In genomic region chr20:44747166-44748004, GRCh38 we compare ENCODE assay signal across 8 cellular contexts. TPM values are rescaled to one million over a fixed set of nuclear protein-coding genes. Genes with fewer than 3 reads are reported as not detected.
DNase-seq lines count a peak whose midpoint lies in the region; ATAC-seq, FAIRE-seq and TF ChIP-seq lines count a peak whose summit lies in the region.

No MANE protein-coding gene starts in this region.

- TF ChIP-seq CTCF in VCaP (conservative IDR thresholded peaks at IDR 0.05) (peak; percentile 85), bronchial epithelial cell (IDR thresholded peaks at IDR 0.05; ENCODE audit: insufficient read depth, low read length, severe bottlenecking) (peak; percentile 82)

- peaks cover 53% of the 10 kb centered on the region for H3K27me3 ChIP-seq in bronchial epithelial cell (ENCODE audit: control insufficient read depth, insufficient read depth, low read length)

- DNase-seq in A172 (ENCODE audit: low spot score) = peak; percentile 78
- peak; percentile 72 for DNase-seq in GM19240 (ENCODE audit: insufficient read length, low spot score)
- DNase-seq in NCI-H2171 (lab: John Stamatoyannopoulos, UW) = peak; percentile 88
- peak; percentile 80 for DNase-seq in bronchial epithelial cell (ENCODE audit: low read depth)
- peak; percentile 91 for DNase-seq in islet precursor cell
- DNase-seq in stimulated activated CD4-positive, alpha-beta T cell treated with anti-CD3 and anti-CD28 coated beads, Interleukin-2, amount 100 ng/mL, for 24 hours = peak; percentile 76 to 79

- no peaks in the 10 kb centered on the region for H3K36me3 ChIP-seq in bronchial epithelial cell (ENCODE audit: control insufficient read depth, insufficient read depth, low read length)

- ATAC-seq in GM21390 (IDR thresholded peaks at IDR 0.05; ENCODE audit: unreplicated experiment) = no peak

- H3K27ac ChIP-seq in VCaP = peak overlapping the region; percentile 78

- FAIRE-seq in bronchial epithelial cell (lab: Jason Lieb, UNC) = no peak

- no peak overlapping the region for H3K4me3 ChIP-seq in bronchial epithelial cell (ENCODE audit: low read depth, low read length)

RNA-seq across cellular contexts. Expression of gene KCNK15, which starts 1.7 kb away (rescaled TPM):
- total RNA-seq in A172 (2014; rRNA removed; shearing (Covaris generic)) = 0.62 TPM in 1 of 2 replicates, not detected in the other
- under 0.01 and 0.26 TPM in 2 replicates for total RNA-seq in bronchial epithelial cell

RNA-seq across cellular contexts. Expression of gene CCN5, which starts 32.2 kb away (rescaled TPM):
- total RNA-seq in A172 (2014; rRNA removed; shearing (Covaris generic)) = not detected in 2 replicates
- 0.38 TPM in 1 of 2 replicates, not detected in the other for total RNA-seq in bronchial epithelial cell
